In genomic region chr2:173109253-173110188, GRCh38 we compare ENCODE assay signal across 1 cellular context.
A peak's percentile ranks its signal among the peaks of the same experiment; 100 is the strongest.
TF ChIP-seq lines count a peak whose summit lies in the region.

No MANE protein-coding gene starts in this region.

TF ChIP-seq in A549, 52 proteins besides CTCF, POLR2A, EP300 and RAD21 (continued from another document):
- TF ChIP-seq REST (IDR thresholded peaks at IDR 0.05) (no peak), BHLHE40 (IDR thresholded peaks at IDR 0.05; ENCODE audit: low read depth, low read length) (no peak), RFX5 (IDR thresholded peaks at IDR 0.05) (no peak), HOXB5 (CRISPR knock-in tag; IDR thresholded peaks at IDR 0.05) (no peak), TP53 (CRISPR knock-in tag; IDR thresholded peaks at IDR 0.05) (no peak), MYC (IDR thresholded peaks at IDR 0.05; ENCODE audit: borderline replicate concordance, low read length) (no peak), TFCP2L1 (CRISPR knock-in tag; IDR thresholded peaks at IDR 0.05) (no peak), KDM5A (IDR thresholded peaks at IDR 0.05) (no peak), PBX3 (IDR thresholded peaks at IDR 0.05) (no peak), FOXS1 (CRISPR knock-in tag; IDR thresholded peaks at IDR 0.05) (no peak), ZFP36 (IDR thresholded peaks at IDR 0.05; ENCODE audit: borderline replicate concordance, partially characterized antibody) (no peak), ELK1 (IDR thresholded peaks at IDR 0.05; ENCODE audit: low read depth, low read length) (no peak), USF2 (IDR thresholded peaks at IDR 0.05) (no peak), SMC3 (IDR thresholded peaks at IDR 0.05) (no peak), CBX2 (IDR thresholded peaks at IDR 0.05; ENCODE audit: borderline replicate concordance, low read depth) (no peak), POLR2AphosphoS2 (conservative IDR thresholded peaks at IDR 0.05; ENCODE audit: low read length) (no peak), HMGXB4 (CRISPR knock-in tag; IDR thresholded peaks at IDR 0.05; ENCODE audit: borderline replicate concordance) (no peak), PHF8 (IDR thresholded peaks at IDR 0.05; ENCODE audit: borderline replicate concordance, low read depth) (no peak), RCOR1 (IDR thresholded peaks at IDR 0.05; ENCODE audit: low read depth, low read length) (no peak), MAX (IDR thresholded peaks at IDR 0.05) (peak; percentile 36), KDM1A (IDR thresholded peaks at IDR 0.05; ENCODE audit: low read depth) (no peak), SREBF2 (IDR thresholded peaks at IDR 0.05) (no peak), EHMT2 (IDR thresholded peaks at IDR 0.05; ENCODE audit: low read depth) (no peak), MAFK (IDR thresholded peaks at IDR 0.05; ENCODE audit: partially characterized antibody) (no peak), RNF2 (IDR thresholded peaks at IDR 0.05; ENCODE audit: borderline replicate concordance, low read depth) (no peak), EHF (CRISPR knock-in tag; IDR thresholded peaks at IDR 0.05) (no peak), ZNF302 (CRISPR knock-in tag; IDR thresholded peaks at IDR 0.05) (no peak), RARB (CRISPR knock-in tag; IDR thresholded peaks at IDR 0.05) (no peak), HOXB13 (CRISPR knock-in tag; IDR thresholded peaks at IDR 0.05; ENCODE audit: low read depth) (no peak), JUN (IDR thresholded peaks at IDR 0.05) (0 out of 5 replicates have a peak, but pooled peaks of 1 of the 2 experiments have one; percentile 68)
